Comparison of ENCODE assay signal across 7 cellular contexts in genomic region chr5:10219068-10219467, GRCh38.
"Had no signal": no experiment of that assay in that cellular context is flagged by ENCODE, and none has a peak within 500 bp of the region (broad histone marks: within the 10 kb centered on the region; RNA-seq: fewer than 3 reads in every experiment).

No MANE protein-coding gene starts in this region.

- H3K9me3 Mint-ChIP-seq: HFFc6 had no signal

- H3K27ac ChIP-seq: GM23248, HL-60 had no signal

- H3K9me3 ChIP-seq: HAP-1 had no signal

- H3K4me3 Mint-ChIP-seq: HFFc6, IgD-negative memory B cell had no signal

- H3K27me3 Mint-ChIP-seq: IgD-negative memory B cell had no signal

- H3K4me1 Mint-ChIP-seq: IgD-negative memory B cell had no signal

- H3K4me1 ChIP-seq: HAP-1 had no signal

- H3K27ac Mint-ChIP-seq: HFFc6, IgD-negative memory B cell had no signal

- H3K36me3 ChIP-seq: HAP-1 had no signal

- H3K4me3 ChIP-seq: GM23248, HAP-1 had no signal

- DNase-seq: GM23248, GOT3, H7, HFFc6 had no signal

- H2AFZ ChIP-seq: GM23248 had no signal
